In the genomic region with DNA sequence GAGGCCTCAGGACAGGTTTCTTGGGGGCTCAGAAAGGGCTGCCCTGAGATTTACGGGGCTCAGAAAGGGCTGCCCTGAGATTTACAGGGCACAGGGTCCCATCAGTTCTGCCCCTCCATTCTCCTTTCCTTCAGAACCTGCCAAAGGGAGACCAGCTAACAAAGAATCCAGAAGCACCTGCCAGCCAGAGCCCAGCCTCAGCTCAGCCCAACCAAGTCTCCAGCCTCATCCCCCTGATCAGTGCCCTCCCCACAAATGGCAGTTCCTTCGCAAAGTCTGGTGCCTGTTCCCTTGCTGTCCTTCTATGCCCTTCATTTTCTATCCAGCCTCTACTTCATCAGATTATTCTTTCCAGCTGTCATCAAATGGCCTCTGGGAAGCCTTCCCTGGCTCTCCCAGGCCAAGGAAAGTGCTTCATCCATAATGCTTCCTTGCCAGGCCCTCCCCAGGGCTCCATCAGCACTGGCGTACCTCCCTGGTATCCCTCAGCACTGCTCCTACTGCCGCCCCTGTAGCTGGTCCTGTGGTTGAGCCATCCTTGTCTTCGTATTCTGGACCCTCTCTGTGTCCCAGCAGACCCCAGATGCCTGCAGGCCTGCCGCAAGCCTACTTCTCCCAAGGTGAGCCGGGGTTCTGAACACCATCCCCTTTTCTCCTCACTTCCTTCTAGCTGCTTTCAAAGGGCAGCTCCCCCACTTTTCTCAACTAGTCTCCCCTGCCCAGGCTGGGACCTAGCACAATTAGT, we compare ENCODE assay signal across 21 cellular contexts.
A peak's percentile ranks its signal among the peaks of the same experiment; 100 is the strongest.
DNase-seq lines count a peak whose midpoint lies in the region; ATAC-seq and TF ChIP-seq lines count a peak whose summit lies in the region.
"Had no signal": no experiment of that assay in that cellular context is flagged by ENCODE, and none has a peak within 500 bp of the region (broad histone marks: within the 10 kb centered on the region; RNA-seq: fewer than 3 reads in every experiment).

No MANE protein-coding gene starts in this region.

- H3K36me3 ChIP-seq in SK-N-SH (replicated peaks in 1 of 2; ENCODE audit: control insufficient read depth in 1 of 2, insufficient read depth in 2 of 2, low read length in 1 of 2) (no peaks in the 10 kb centered on the region), Caco-2 (ENCODE audit: control insufficient read depth, insufficient read depth, low read length) (no peaks in the 10 kb centered on the region; the same call in 1 of the 2 replicates), esophagus muscularis mucosa (no peaks in the 10 kb centered on the region)
- H3K36me3 ChIP-seq in naive thymus-derived CD4-positive, alpha-beta T cell (ENCODE audit: control insufficient read depth in 2 of 3, insufficient read depth in 3 of 3, low read length in 3 of 3), result no peaks in the 10 kb centered on the region
- H3K36me3 ChIP-seq: BE2C, pancreas, SJSA1 had no signal

- no peak overlapping the region for H3K4me3 Mint-ChIP-seq in Caco-2 (ENCODE audit: unreplicated experiment)
- no peak overlapping the region for H3K4me3 Mint-ChIP-seq in activated naive CD8-positive, alpha-beta T cell treated with anti-CD3 and anti-CD28 coated beads, Interleukin-2, amount 10 ng/mL, durations not matched to agents 7 days and 5 days
- H3K4me3 Mint-ChIP-seq in naive thymus-derived CD4-positive, alpha-beta T cell, result peak overlapping the region in 3 of 10 donors; percentile 6 to 13 (median 8)
- H3K4me3 Mint-ChIP-seq: brain had no signal

- TF ChIP-seq EP300 in SK-N-SH (IDR thresholded peaks at IDR 0.05; ENCODE audit: borderline replicate concordance in 1 of 2, low read depth in 1 of 2, low read length in 1 of 2) (no peak), esophagus muscularis mucosa (IDR thresholded peaks at IDR 0.05) (no peak)

- H3K9me2 ChIP-seq in SK-N-SH, result no peaks in the 10 kb centered on the region

- no peaks in the 10 kb centered on the region for H3F3A ChIP-seq in SK-N-SH (replicated peaks; ENCODE audit: insufficient read depth)

- peak overlapping the region; percentile 17 for H3K27ac Mint-ChIP-seq in Caco-2 (ENCODE audit: unreplicated experiment)
- H3K27ac Mint-ChIP-seq in activated naive CD8-positive, alpha-beta T cell treated with anti-CD3 and anti-CD28 coated beads, Interleukin-2, amount 10 ng/mL, durations not matched to agents 7 days and 5 days, result peak overlapping the region; percentile 61
- peak overlapping the region in 6 of 9 donors; percentile 30 to 81 (median 58) for H3K27ac Mint-ChIP-seq in naive thymus-derived CD4-positive, alpha-beta T cell
- H3K27ac Mint-ChIP-seq: brain had no signal

- no peak for ATAC-seq in SK-N-SH treated with all-trans-retinoic acid at 6 μM for 48 hours
- no peak for ATAC-seq in activated naive CD8-positive, alpha-beta T cell treated with anti-CD3 and anti-CD28 coated beads, Interleukin-2, amount 10 ng/mL, durations not matched to agents 7 days and 5 days (ENCODE audit: low read depth)
- no peak for ATAC-seq in naive thymus-derived CD4-positive, alpha-beta T cell
- no peak for ATAC-seq in GM19023 (IDR thresholded peaks at IDR 0.05; ENCODE audit: unreplicated experiment)
- ATAC-seq: pancreas, PC-3 had no signal

- H3K4me1 ChIP-seq in SK-N-SH (ENCODE audit: control insufficient read depth in 1 of 2, insufficient read depth in 2 of 2, low read depth in 1 of 2, low read length in 1 of 2) (no peaks in the 10 kb centered on the region; a peak in 1 of 4 replicates), Caco-2 (peaks cover 10% of the 10 kb centered on the region), esophagus muscularis mucosa (peaks cover 6 to 34% (median 24%) of the 10 kb centered on the region in 4 donors)
- peaks cover 0 to 5% of the 10 kb centered on the region in 2 donors for H3K4me1 ChIP-seq in naive thymus-derived CD4-positive, alpha-beta T cell (ENCODE audit: control insufficient read depth in 2 of 2, insufficient read depth in 2 of 2, low read length in 2 of 2)
- H3K4me1 ChIP-seq: BE2C, pancreas, SJSA1, testis had no signal

- TF ChIP-seq CTCF in SK-N-SH (IDR thresholded peaks at IDR 0.05), result no peak
- no peak for TF ChIP-seq CTCF in Caco-2 (IDR thresholded peaks at IDR 0.05; ENCODE audit: insufficient read depth in 1 of 2, low read depth in 1 of 2, low read length in 1 of 2, severe bottlenecking in 1 of 2, unreplicated experiment in 1 of 2)
- no peak for TF ChIP-seq CTCF in esophagus muscularis mucosa (IDR thresholded peaks at IDR 0.05)

- H3K4me1 Mint-ChIP-seq in Caco-2 (ENCODE audit: low read depth, unreplicated experiment), result peaks cover 14% of the 10 kb centered on the region
- H3K4me1 Mint-ChIP-seq in activated naive CD8-positive, alpha-beta T cell treated with anti-CD3 and anti-CD28 coated beads, Interleukin-2, amount 10 ng/mL, durations not matched to agents 7 days and 5 days, result peaks cover 50% of the 10 kb centered on the region
- H3K4me1 Mint-ChIP-seq in naive thymus-derived CD4-positive, alpha-beta T cell, result peaks cover 17 to 60% (median 31%) of the 10 kb centered on the region in 7 donors
- H3K4me1 Mint-ChIP-seq: brain had no signal

- no peak overlapping the region for H3K27ac ChIP-seq in SK-N-SH (ENCODE audit: low read depth in 2 of 2, low read length in 1 of 2)
- no peak overlapping the region for H3K27ac ChIP-seq in naive thymus-derived CD4-positive, alpha-beta T cell (ENCODE audit: low read depth, low read length)
- no peak overlapping the region for H3K27ac ChIP-seq in esophagus muscularis mucosa (replicated peaks in 1 of 4)
- H3K27ac ChIP-seq: 22Rv1, pancreas, SJSA1, testis had no signal

- no peaks in the 10 kb centered on the region for H4K20me1 ChIP-seq in SK-N-SH (ENCODE audit: insufficient read depth)

- intact Hi-C loops in Caco-2 (cut with micrococcal nuclease; ENCODE audit: unreplicated experiment) (no loop called here), esophagus muscularis mucosa (cut with DNase I) (no loop called here)
- intact Hi-C loops in naive thymus-derived CD4-positive, alpha-beta T cell (cut with micrococcal nuclease), result loop anchor here in 1 of 2 donors (5.0 kb wide), 1 partner anchor 36 kb away; no protein-coding TSS in a partner anchor

- BruUV-seq in Caco-2 (replicated peaks; lab: Mats Ljungman, UMichigan), result no TSS peak

- no peak overlapping the region for H3K9ac ChIP-seq in SK-N-SH

- no peak overlapping the region for H3K4me2 ChIP-seq in SK-N-SH

- H3K9me3 Mint-ChIP-seq in Caco-2 (ENCODE audit: unreplicated experiment), result peaks cover 26% of the 10 kb centered on the region
- peaks cover 5% of the 10 kb centered on the region for H3K9me3 Mint-ChIP-seq in activated naive CD8-positive, alpha-beta T cell treated with anti-CD3 and anti-CD28 coated beads, Interleukin-2, amount 10 ng/mL, durations not matched to agents 7 days and 5 days
- H3K9me3 Mint-ChIP-seq in naive thymus-derived CD4-positive, alpha-beta T cell, result peaks cover 0 to 3% (median 0%) of the 10 kb centered on the region in 11 donors

- H2AFZ ChIP-seq in SK-N-SH (ENCODE audit: low read depth), result 0 out of 2 replicates have a peak overlapping the region, but pooled peaks have one; percentile 33

- no peak for DNase-seq in SK-N-SH
- no peak for DNase-seq in Caco-2
- no peak for DNase-seq in activated naive CD8-positive, alpha-beta T cell treated with anti-CD3 and anti-CD28 coated beads, Interleukin-2, amount 10 ng/mL, durations not matched to agents 7 days and 5 days
- no peak for DNase-seq in naive thymus-derived CD4-positive, alpha-beta T cell
- no peak for DNase-seq in NCI-H82 (lab: John Stamatoyannopoulos, UW)
- DNase-seq in esophagus muscularis mucosa (ENCODE audit: extremely low spot score), result no peak
- DNase-seq: activated naive CD4-positive, alpha-beta T cell treated with anti-CD3 and anti-CD28 coated beads, Interleukin-2, amount 50 U/mL, for 16 hours; BE2C; erythroblast; NCI-H1417 treated with DMSO at 0.1 percent for 48 hours; NCI-H774; pancreas; PC-3; stimulated activated CD4-positive, alpha-beta T cell treated with anti-CD3 and anti-CD28 coated beads, Interleukin-4, amount 100 ng/mL, for 1 hour; T1000; testis had no signal

- no peaks in the 10 kb centered on the region for H3K27me3 Mint-ChIP-seq in Caco-2 (ENCODE audit: insufficient read depth, unreplicated experiment)
- peaks cover 5% of the 10 kb centered on the region for H3K27me3 Mint-ChIP-seq in activated naive CD8-positive, alpha-beta T cell treated with anti-CD3 and anti-CD28 coated beads, Interleukin-2, amount 10 ng/mL, durations not matched to agents 7 days and 5 days
- peaks cover 0 to 2% (median 0%) of the 10 kb centered on the region in 5 donors for H3K27me3 Mint-ChIP-seq in naive thymus-derived CD4-positive, alpha-beta T cell

- H3K27me3 ChIP-seq in SK-N-SH (ENCODE audit: insufficient read depth) (no peaks in the 10 kb centered on the region), Caco-2 (replicated peaks; ENCODE audit: control insufficient read depth, insufficient read depth, low read length) (no peaks in the 10 kb centered on the region), esophagus muscularis mucosa (no peaks in the 10 kb centered on the region)
- no peaks in the 10 kb centered on the region for H3K27me3 ChIP-seq in naive thymus-derived CD4-positive, alpha-beta T cell (ENCODE audit: control insufficient read depth in 2 of 2, insufficient read depth in 2 of 2, low read length in 2 of 2)
- H3K27me3 ChIP-seq: BE2C, pancreas, SJSA1, testis had no signal

- no peaks in the 10 kb centered on the region for H3K79me2 ChIP-seq in SK-N-SH (ENCODE audit: insufficient read depth)

- H3K4me3 ChIP-seq in SK-N-SH (ENCODE audit: low read depth in 2 of 2, low read length in 1 of 2) (no peak overlapping the region), Caco-2 (ENCODE audit: low read depth, low read length) (no peak overlapping the region), esophagus muscularis mucosa (no peak overlapping the region)
- H3K4me3 ChIP-seq in naive thymus-derived CD4-positive, alpha-beta T cell (ENCODE audit: low read length), result no peak overlapping the region
- H3K4me3 ChIP-seq: pancreas, SJSA1, testis had no signal

- H3K36me3 Mint-ChIP-seq in Caco-2 (ENCODE audit: insufficient read depth, unreplicated experiment), result no peaks in the 10 kb centered on the region
- peaks cover 11% of the 10 kb centered on the region for H3K36me3 Mint-ChIP-seq in activated naive CD8-positive, alpha-beta T cell treated with anti-CD3 and anti-CD28 coated beads, Interleukin-2, amount 10 ng/mL, durations not matched to agents 7 days and 5 days
- peaks cover 0 to 17% (median 0%) of the 10 kb centered on the region in 5 donors for H3K36me3 Mint-ChIP-seq in naive thymus-derived CD4-positive, alpha-beta T cell
- H3K36me3 Mint-ChIP-seq: brain had no signal

- WGBS in SK-N-SH (ENCODE audit: low lambda C conversion rate), result 80% methylated on average over 7 of the region's 7 CpGs
- WGBS in esophagus muscularis mucosa, result over 99% methylated on average over 7 of the region's 7 CpGs

- no peak for TF ChIP-seq RAD21 in SK-N-SH (IDR thresholded peaks at IDR 0.05; ENCODE audit: low read length)

- CTCF ChIA-PET in SK-N-SH (lab: Yijun Ruan, JAX) (interaction anchor here (0.9 to 2.3 kb wide), 2 partner anchors 8 to 14 kb away, joined by 3 to 8 read pairs; no protein-coding TSS in a partner anchor), Caco-2 (lab: Charles Lee) (no interaction called here)
- CTCF ChIA-PET in naive thymus-derived CD4-positive, alpha-beta T cell (lab: Charles Lee), result no interaction called here

- TF ChIP-seq POLR2A in esophagus muscularis mucosa (IDR thresholded peaks at IDR 0.05; ENCODE audit: low read depth), result no peak

- H3K9me3 ChIP-seq in SK-N-SH (no peaks in the 10 kb centered on the region), Caco-2 (no peaks in the 10 kb centered on the region), esophagus muscularis mucosa (no peaks in the 10 kb centered on the region)
- no peaks in the 10 kb centered on the region for H3K9me3 ChIP-seq in naive thymus-derived CD4-positive, alpha-beta T cell (ENCODE audit: control insufficient read depth in 2 of 3, low read length in 3 of 3)
- H3K9me3 ChIP-seq: BE2C, pancreas, SJSA1, testis had no signal

- POLR2A ChIA-PET in SK-N-SH (lab: Yijun Ruan, JAX) (no interaction called here), Caco-2 (lab: Charles Lee) (no interaction called here)
- POLR2A ChIA-PET in activated naive CD8-positive, alpha-beta T cell treated with anti-CD3 and anti-CD28 coated beads, Interleukin-2, amount 10 ng/mL, durations not matched to agents 7 days and 5 days (lab: Charles Lee), result no interaction called here
- POLR2A ChIA-PET in naive thymus-derived CD4-positive, alpha-beta T cell (lab: Charles Lee), result no interaction called here
